In genomic region chr3:9876991-9877390, GRCh38 we compare ENCODE assay signal across 17 cellular contexts. TPM values are rescaled to one million over a fixed set of nuclear protein-coding genes. Genes with fewer than 3 reads are reported as not detected.
"Had no signal": no experiment of that assay in that cellular context is flagged by ENCODE, and none has a peak within 500 bp of the region (broad histone marks: within the 10 kb centered on the region; RNA-seq: fewer than 3 reads in every experiment).

No MANE protein-coding gene starts in this region.

- H3K4me1 Mint-ChIP-seq: activated B cell treated with CpG ODN at 0.5 μM for 24 hours; activated CD8-positive, alpha-beta memory T cell treated with anti-CD3 and anti-CD28 coated beads, Interleukin-2, amount 10 ng/mL, durations not matched to agents 7 days and 5 days; nephron progenitor cell had no signal

- H3K27me3 ChIP-seq: colonic mucosa, esophagus squamous epithelium, stomach had no signal

- H3K9me3 ChIP-seq: colonic mucosa, esophagus squamous epithelium, stomach had no signal

- H3K4me1 ChIP-seq: colonic mucosa, esophagus squamous epithelium, stomach had no signal

- H3K4me3 Mint-ChIP-seq: activated B cell treated with CpG ODN at 0.5 μM for 24 hours; activated CD8-positive, alpha-beta memory T cell treated with anti-CD3 and anti-CD28 coated beads, Interleukin-2, amount 10 ng/mL, durations not matched to agents 7 days and 5 days; activated T-cell treated with anti-CD3 and anti-CD28 coated beads, Interleukin-2, amount 50 U/mL, for 4 hours; nephron progenitor cell had no signal

- H3K4me3 ChIP-seq: colonic mucosa, esophagus squamous epithelium, stomach had no signal

- H3K36me3 ChIP-seq: colonic mucosa, esophagus squamous epithelium, stomach had no signal

- DNase-seq: activated B cell treated with CpG ODN at 0.5 μM for 24 hours; activated CD8-positive, alpha-beta memory T cell treated with anti-CD3 and anti-CD28 coated beads, Interleukin-2, amount 10 ng/mL, durations not matched to agents 7 days and 5 days; activated gamma-delta T cell treated with Interleukin-2 at 50 U/mL for 16 hours; activated T-cell treated with anti-CD3 and anti-CD28 coated beads, Interleukin-2, amount 50 U/mL, for 4 hours; colonic mucosa; esophagus squamous epithelium; foreskin fibroblast; head of caudate nucleus; nephron progenitor cell; stimulated activated CD4-positive, alpha-beta T cell treated with anti-CD3 and anti-CD28 coated beads, Interleukin-2, amount 100 ng/mL, for 24 hours; stomach had no signal

- H3K9me3 Mint-ChIP-seq: activated B cell treated with CpG ODN at 0.5 μM for 24 hours; activated T-cell treated with anti-CD3 and anti-CD28 coated beads, Interleukin-2, amount 50 U/mL, for 4 hours; nephron progenitor cell had no signal

- FAIRE-seq: islet of Langerhans, urothelium cell line had no signal

- ATAC-seq: activated CD8-positive, alpha-beta memory T cell treated with anti-CD3 and anti-CD28 coated beads, Interleukin-2, amount 10 ng/mL, durations not matched to agents 7 days and 5 days; left lobe of liver; sciatic nerve had no signal

- H3K36me3 Mint-ChIP-seq: activated CD8-positive, alpha-beta memory T cell treated with anti-CD3 and anti-CD28 coated beads, Interleukin-2, amount 10 ng/mL, durations not matched to agents 7 days and 5 days had no signal

- H3K27ac Mint-ChIP-seq: activated B cell treated with CpG ODN at 0.5 μM for 24 hours; activated CD8-positive, alpha-beta memory T cell treated with anti-CD3 and anti-CD28 coated beads, Interleukin-2, amount 10 ng/mL, durations not matched to agents 7 days and 5 days; nephron progenitor cell had no signal

- H3K27ac ChIP-seq: colonic mucosa, esophagus squamous epithelium, stomach had no signal

RNA-seq across cellular contexts. Expression of gene CIDEC, which starts 3.1 kb away (rescaled TPM):
- total RNA-seq: activated B cell treated with CpG ODN at 0.5 μM for 24 hours; activated CD8-positive, alpha-beta memory T cell treated with anti-CD3 and anti-CD28 coated beads, Interleukin-2, amount 10 ng/mL, durations not matched to agents 7 days and 5 days; activated T-cell treated with anti-CD3 and anti-CD28 coated beads, Interleukin-2, amount 50 U/mL, for 4 hours; esophagus squamous epithelium; pulmonary artery endothelial cell; T-helper 1 cell treated with Interleukin-12 subunit alpha and Interleukin-12 subunit beta and Interleukin-4 antibody, amounts not matched to agents 30 ng/mL and 1 ng/mL, for 36 hours had no signal
